In genomic region chr19:30255783-30256509, GRCh38 we compare ENCODE assay signal across 28 cellular contexts.
DNase-seq lines count a peak whose midpoint lies in the region; ATAC-seq, FAIRE-seq and TF ChIP-seq lines count a peak whose summit lies in the region.
"Had no signal": no experiment of that assay in that cellular context is flagged by ENCODE, and none has a peak within 500 bp of the region (broad histone marks: within the 10 kb centered on the region; RNA-seq: fewer than 3 reads in every experiment).

No MANE protein-coding gene starts in this region.

- H3K27ac Mint-ChIP-seq in WTC11 = peak overlapping the region; percentile 5; the same call in 1 of the 2 replicates
- H3K27ac Mint-ChIP-seq in progenitor cell of endocrine pancreas = no peak overlapping the region
- H3K27ac Mint-ChIP-seq: activated CD4-positive, alpha-beta T cell treated with anti-CD3 and anti-CD28 coated beads for 36 hours; activated T-cell treated with anti-CD3 and anti-CD28 coated beads, Interleukin-2, amount 50 U/mL, for 24 hours; stimulated activated memory B cell treated with anti-CD40 and anti-IgM and Interleukin-4, amounts not matched to agents 10 μg/mL and 1 μg/mL and 100 μg/mL, for 72 hours; T-helper 1 cell treated with Interleukin-12 subunit alpha and Interleukin-12 subunit beta and Interleukin-4 antibody, amounts not matched to agents 30 μg/mL and 1 μg/mL, for 36 hours had no signal

- no peak overlapping the region for H3K9ac ChIP-seq in HepG2 (ENCODE audit: insufficient read depth, low read depth, low read length)

- FAIRE-seq in HepG2 (lab: Jason Lieb, UNC) = no peak
- FAIRE-seq: D721Med had no signal

- H3K27me3 Mint-ChIP-seq in WTC11 (ENCODE audit: low read depth) = no peaks in the 10 kb centered on the region
- H3K27me3 Mint-ChIP-seq in progenitor cell of endocrine pancreas = peaks cover 69% of the 10 kb centered on the region

- H3K4me3 ChIP-seq in HepG2 (replicated peaks in 1 of 3; ENCODE audit: insufficient read depth in 1 of 3, low read depth in 2 of 3, low read length in 3 of 3) = no peak overlapping the region
- H3K4me3 ChIP-seq: adrenal gland, cardiac muscle cell, left ventricle myocardium inferior, ovary, SJSA1 had no signal

- peak; percentile 98 for ATAC-seq in WTC11
- ATAC-seq in HepG2 = no peak
- ATAC-seq: activated CD4-positive, alpha-beta T cell treated with anti-CD3 and anti-CD28 coated beads for 36 hours; naive thymus-derived CD8-positive, alpha-beta T cell; right cardiac atrium; stimulated activated memory B cell treated with anti-CD40 and anti-IgM and Interleukin-4, amounts not matched to agents 10 μg/mL and 1 μg/mL and 100 μg/mL, for 72 hours had no signal

- DNase-seq in ELF-1 (ENCODE audit: low read depth, low spot score) (peak; percentile 16), WTC11 (ENCODE audit: low spot score) (peak; percentile 61), iPS DF 19.7 (ENCODE audit: low read depth, low spot score) (peak; percentile 5), progenitor cell of endocrine pancreas (ENCODE audit: low spot score, unreplicated experiment) (no peak), mesenteric fat pad (ENCODE audit: low spot score) (no peak), Kasumi-1 (lab: John Stamatoyannopoulos, UW) (no peak), HepG2 (ENCODE audit: low spot score) (no peak)
- DNase-seq: activated CD4-positive, alpha-beta T cell treated with anti-CD3 and anti-CD28 coated beads for 36 hours; activated naive CD4-positive, alpha-beta T cell; activated T-cell treated with anti-CD3 and anti-CD28 coated beads, Interleukin-2, amount 50 U/mL, for 24 hours; cortex of kidney; KBM-7; left ventricle myocardium inferior; midbrain; MM.1S; naive thymus-derived CD8-positive, alpha-beta T cell; NCI-H146; NCI-H2171; NCI-H524; ovary; right cardiac atrium; stimulated activated CD4-positive, alpha-beta T cell treated with anti-CD3 and anti-CD28 coated beads, Interleukin-4, amount 100 ng/mL, for 1 hour had no signal

- TF ChIP-seq CTCF in WTC11 (IDR thresholded peaks at IDR 0.05) (no peak), progenitor cell of endocrine pancreas (IDR thresholded peaks at IDR 0.05; ENCODE audit: unreplicated experiment) (peak; percentile 21), HepG2 (CRISPR knock-in tag; IDR thresholded peaks at IDR 0.05) (no peak)

- no peak overlapping the region for H2AFZ ChIP-seq in HepG2 (ENCODE audit: low read length)

- no peaks in the 10 kb centered on the region for H3K4me1 ChIP-seq in HepG2 (ENCODE audit: insufficient read depth, low read length)
- H3K4me1 ChIP-seq: SJSA1 had no signal

- no peak for TF ChIP-seq POLR2A in HepG2 (IDR thresholded peaks at IDR 0.05; ENCODE audit: insufficient read depth in 1 of 2, low read depth in 2 of 2, low read length in 2 of 2)

- H3K36me3 Mint-ChIP-seq in WTC11 = no peaks in the 10 kb centered on the region
- no peaks in the 10 kb centered on the region for H3K36me3 Mint-ChIP-seq in progenitor cell of endocrine pancreas (ENCODE audit: insufficient read depth)
- H3K36me3 Mint-ChIP-seq: naive thymus-derived CD8-positive, alpha-beta T cell; stimulated activated memory B cell treated with anti-CD40 and anti-IgM and Interleukin-4, amounts not matched to agents 10 μg/mL and 1 μg/mL and 100 μg/mL, for 72 hours had no signal

- BruUV-seq in HepG2 (replicated peaks; lab: Mats Ljungman, UMichigan) = no TSS peak

- in situ Hi-C loops in HepG2 (cut with HindIII; ENCODE audit: extremely low pct_ligation_motif_present, low pct_unique_long_range_greater_than_20kb) = no loop called here

- no peak overlapping the region for H3K27ac ChIP-seq in HepG2 (ENCODE audit: extremely low read length, insufficient read depth, low read length)
- H3K27ac ChIP-seq: adrenal gland, cardiac muscle cell, left ventricle myocardium inferior, ovary, SJSA1 had no signal

- no peaks in the 10 kb centered on the region for H3K79me2 ChIP-seq in HepG2 (ENCODE audit: insufficient read depth, low read length)

- no peak for TF ChIP-seq RAD21 in HepG2 (CRISPR knock-in tag; IDR thresholded peaks at IDR 0.05)

- TF ChIP-seq EP300 in HepG2 (IDR thresholded peaks at IDR 0.05; ENCODE audit: low read depth in 2 of 2, low read length in 2 of 2) (no peak), HepG2 (CRISPR knock-in tag; IDR thresholded peaks at IDR 0.05; ENCODE audit: borderline replicate concordance) (no peak)

- 49% methylated on average over 15 of the region's 15 CpGs for WGBS in HepG2 (ENCODE audit: low lambda C conversion rate)

- CTCF ChIA-PET in WTC11 (lab: Charles Lee) (no interaction called here), HepG2 (lab: Yijun Ruan, JAX; ENCODE audit: low intra/inter-chr PET ratio, low total read pairs) (no interaction called here)

- no peaks in the 10 kb centered on the region for H3K36me3 ChIP-seq in HepG2 (replicated peaks in 1 of 2; ENCODE audit: control insufficient read depth in 1 of 2, insufficient read depth in 2 of 2, low read length in 2 of 2)
- H3K36me3 ChIP-seq: adrenal gland, cardiac muscle cell, left ventricle myocardium inferior, ovary, SJSA1 had no signal

- H3K4me2 ChIP-seq in HepG2 (ENCODE audit: low read depth, low read length) = no peak overlapping the region

- H3K9me3 ChIP-seq in HepG2 (ENCODE audit: low read length) = no peaks in the 10 kb centered on the region
- H3K9me3 ChIP-seq: adrenal gland, left ventricle myocardium inferior, ovary, SJSA1 had no signal

- peaks cover 1 to 36% of the 10 kb centered on the region in 2 experiments; a peak in 3 of 5 replicates for H3K27me3 ChIP-seq in HepG2 (ENCODE audit: control insufficient read depth in 1 of 2, insufficient read depth in 2 of 2, low read length in 2 of 2)
- H3K27me3 ChIP-seq: adrenal gland, cardiac muscle cell, ovary had no signal

- H4K20me1 ChIP-seq in HepG2 (ENCODE audit: insufficient read depth, low read length) = no peaks in the 10 kb centered on the region

- H3K4me3 Mint-ChIP-seq in WTC11 = no peak overlapping the region
- H3K4me3 Mint-ChIP-seq in progenitor cell of endocrine pancreas (ENCODE audit: low read depth) = no peak overlapping the region
- H3K4me3 Mint-ChIP-seq: activated CD4-positive, alpha-beta T cell treated with anti-CD3 and anti-CD28 coated beads for 36 hours; activated T-cell treated with anti-CD3 and anti-CD28 coated beads, Interleukin-2, amount 50 U/mL, for 24 hours; naive thymus-derived CD8-positive, alpha-beta T cell; stimulated activated memory B cell treated with anti-CD40 and anti-IgM and Interleukin-4, amounts not matched to agents 10 μg/mL and 1 μg/mL and 100 μg/mL, for 72 hours; T-helper 1 cell treated with Interleukin-12 subunit alpha and Interleukin-12 subunit beta and Interleukin-4 antibody, amounts not matched to agents 30 μg/mL and 1 μg/mL, for 36 hours had no signal

- intact Hi-C loops in HepG2 (cut with micrococcal nuclease; ENCODE audit: unreplicated experiment) = no loop called here

- H3K4me1 Mint-ChIP-seq in WTC11 (peaks cover 46% of the 10 kb centered on the region), progenitor cell of endocrine pancreas (ENCODE audit: low read depth) (peaks cover 3% of the 10 kb centered on the region)
- H3K4me1 Mint-ChIP-seq: activated CD4-positive, alpha-beta T cell treated with anti-CD3 and anti-CD28 coated beads for 36 hours; stimulated activated memory B cell treated with anti-CD40 and anti-IgM and Interleukin-4, amounts not matched to agents 10 μg/mL and 1 μg/mL and 100 μg/mL, for 72 hours had no signal

- H3K9me3 Mint-ChIP-seq in WTC11 (peaks cover 11% of the 10 kb centered on the region), progenitor cell of endocrine pancreas (ENCODE audit: low read depth) (no peaks in the 10 kb centered on the region)
- H3K9me3 Mint-ChIP-seq: activated T-cell treated with anti-CD3 and anti-CD28 coated beads, Interleukin-2, amount 50 U/mL, for 24 hours; T-helper 1 cell treated with Interleukin-12 subunit alpha and Interleukin-12 subunit beta and Interleukin-4 antibody, amounts not matched to agents 30 μg/mL and 1 μg/mL, for 36 hours had no signal

- POLR2A ChIA-PET in WTC11 (lab: Charles Lee) (no interaction called here), HepG2 (lab: Yijun Ruan, JAX) (no interaction called here)

TF ChIP-seq in WTC11, 78 proteins besides CTCF, POLR2A, EP300 and RAD21:
- no peak for TF ChIP-seq E2F5 (CRISPR knock-in tag; IDR thresholded peaks at IDR 0.05)
- peak; percentile 67 for TF ChIP-seq ZNF423 (CRISPR knock-in tag; IDR thresholded peaks at IDR 0.05)

TF ChIP-seq in HepG2, 621 proteins besides CTCF, POLR2A, EP300 and RAD21 (continues in another document):
- TF ChIP-seq SNAPC4 (CRISPR knock-in tag; IDR thresholded peaks at IDR 0.05) = no peak

Comparison
In these comparisons a context has a peak if more than half of its experiments do, and no peak if none do; other contexts are left out.
1. DNase-seq: peak in ELF-1 (single experiment), WTC11 (single experiment) and iPS DF 19.7 (single experiment); none in progenitor cell of endocrine pancreas (single experiment), mesenteric fat pad (single experiment), Kasumi-1 (0 of 2) and HepG2 (single experiment).